ENCODE assay signal across 9 cellular contexts in the genomic region with DNA sequence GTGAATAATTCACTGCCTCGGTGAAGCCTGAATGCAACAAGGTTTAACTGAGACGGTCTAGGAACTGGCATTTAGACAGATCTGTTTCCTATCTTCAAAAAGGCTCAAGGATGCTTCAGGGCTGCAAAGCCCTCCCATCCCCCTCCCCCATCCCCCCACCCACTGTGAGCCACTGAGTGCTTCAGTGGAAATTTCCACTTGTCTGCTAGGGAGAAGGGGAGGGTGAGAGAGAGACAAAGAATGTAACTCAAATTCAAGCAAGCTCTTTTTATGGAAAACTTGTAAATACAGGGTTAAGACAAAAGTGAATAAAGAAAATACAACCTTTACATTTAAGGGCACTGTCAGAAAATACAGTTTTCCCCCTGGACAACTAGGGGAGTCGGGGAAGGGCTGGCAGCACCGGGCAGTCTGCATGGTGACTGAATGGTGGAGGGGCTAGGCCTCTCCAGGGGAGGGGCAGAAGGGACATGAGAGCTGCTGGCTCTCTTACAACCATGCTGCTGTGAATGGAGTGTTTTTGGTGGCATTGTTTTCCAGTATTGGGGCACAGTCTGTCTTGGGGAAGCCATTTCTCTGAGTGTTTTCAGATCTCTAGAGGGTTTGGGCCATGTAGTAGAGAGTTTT. TPM values are rescaled to one million over a fixed set of nuclear protein-coding genes. Genes with fewer than 3 reads are reported as not detected.
DNase-seq lines count a peak whose midpoint lies in the region; ATAC-seq and TF ChIP-seq lines count a peak whose summit lies in the region.
"Had no signal": no experiment of that assay in that cellular context is flagged by ENCODE, and none has a peak within 500 bp of the region (broad histone marks: within the 10 kb centered on the region; RNA-seq: fewer than 3 reads in every experiment).

No MANE protein-coding gene starts in this region.

- ATAC-seq in HG02759 (IDR thresholded peaks at IDR 0.05; ENCODE audit: unreplicated experiment): no peak
- ATAC-seq in GM18519 (IDR thresholded peaks at IDR 0.05; ENCODE audit: low FRiP score, unreplicated experiment): no peak
- no peak for ATAC-seq in HG03565 (IDR thresholded peaks at IDR 0.05; ENCODE audit: unreplicated experiment)

- no peaks in the 10 kb centered on the region for H3K27me3 Mint-ChIP-seq in chondrocyte (ENCODE audit: low read depth)

- H3K36me3 Mint-ChIP-seq in chondrocyte (ENCODE audit: low read depth): peaks cover 13% of the 10 kb centered on the region

- H3K9me3 ChIP-seq in muscle layer of duodenum (ENCODE audit: control insufficient read depth in 1 of 2, low read length in 2 of 2): no peaks in the 10 kb centered on the region
- H3K9me3 ChIP-seq: neutrophil had no signal

- H3K9me3 Mint-ChIP-seq in chondrocyte (ENCODE audit: low read depth): peaks cover 4% of the 10 kb centered on the region

- no peaks in the 10 kb centered on the region for H3K27me3 ChIP-seq in muscle layer of duodenum (ENCODE audit: low read depth, low read length)
- H3K27me3 ChIP-seq: neutrophil had no signal

- H3K27ac Mint-ChIP-seq in chondrocyte (ENCODE audit: unreplicated experiment): peak overlapping the region; percentile 97

- no peak for TF ChIP-seq CTCF in chondrocyte (IDR thresholded peaks at IDR 0.05)

- DNase-seq in stimulated activated naive CD4-positive, alpha-beta T cell (lab: John Stamatoyannopoulos, UW): peak in 4 of 6 experiments; percentile 15 to 34 (median 28)
- DNase-seq in stimulated activated naive CD4-positive, alpha-beta T cell treated with Interleukin-2 at 50 U/mL for 16 hours (lab: John Stamatoyannopoulos, UW): no peak
- DNase-seq in chondrocyte (ENCODE audit: low spot score) (no peak), GDM1 (lab: John Stamatoyannopoulos, UW) (no peak)

- H3K27ac ChIP-seq in muscle layer of duodenum (ENCODE audit: low read length): peak overlapping the region; percentile 78
- H3K27ac ChIP-seq: neutrophil had no signal

- peaks cover 20 to 57% of the 10 kb centered on the region in 2 donors for H3K4me1 ChIP-seq in muscle layer of duodenum (ENCODE audit: control insufficient read depth in 1 of 2, insufficient read depth in 2 of 2, low read length in 2 of 2)

- H3K36me3 ChIP-seq in muscle layer of duodenum (ENCODE audit: control insufficient read depth in 1 of 2, insufficient read depth in 2 of 2, low read length in 2 of 2): peaks cover 11 to 13% of the 10 kb centered on the region in 2 donors

- H3K4me3 ChIP-seq in muscle layer of duodenum (ENCODE audit: low read depth in 1 of 2, low read length in 2 of 2): peak overlapping the region; percentile 7 to 12

- peak overlapping the region; percentile 63 for H3K4me3 Mint-ChIP-seq in chondrocyte (ENCODE audit: unreplicated experiment)

- peaks cover 77% of the 10 kb centered on the region for H3K4me1 Mint-ChIP-seq in chondrocyte (ENCODE audit: low read depth)

RNA-seq across cellular contexts. Expression of a gene that starts 56.7 kb away (rescaled TPM):
- total RNA-seq in chondrocyte: 102 to 106 TPM (median 104 TPM) in 3 replicates

RNA-seq across cellular contexts. Expression of a gene that starts 56.7 kb away (rescaled TPM):
- total RNA-seq in chondrocyte: 47.6 to 92.7 TPM (median 48.0 TPM) in 3 replicates

Comparison
In these comparisons a context has a peak if more than half of its experiments do, and no peak if none do; other contexts are left out.
1. DNase-seq: peak in stimulated activated naive CD4-positive, alpha-beta T cell (4 of 6); none in stimulated activated naive CD4-positive, alpha-beta T cell treated with Interleukin-2 at 50 U/mL for 16 hours (single experiment), chondrocyte (single experiment) and GDM1 (single experiment).